1 cellular context compared by ENCODE assay signal in genomic region chr1:47192458-47193384, GRCh38.
TF ChIP-seq lines count a peak whose summit lies in the region.

No MANE protein-coding gene starts in this region.

TF ChIP-seq in H1, 55 proteins besides CTCF, POLR2A, EP300 and RAD21 (continued from another document):
- TF ChIP-seq CHD7 (IDR thresholded peaks at IDR 0.05; ENCODE audit: insufficient replicate concordance, low read length) (no peak), SAP30 (IDR thresholded peaks at IDR 0.05; ENCODE audit: insufficient read depth, insufficient replicate concordance, low read length) (peak; percentile 87), SIRT6 (IDR thresholded peaks at IDR 0.05; ENCODE audit: low read length) (no peak), SP4 (IDR thresholded peaks at IDR 0.05; ENCODE audit: low read length) (no peak), ASH2L (IDR thresholded peaks at IDR 0.05; ENCODE audit: low read length) (peak; percentile 21), USF2 (IDR thresholded peaks at IDR 0.05; ENCODE audit: low read length) (no peak), E2F6 (IDR thresholded peaks at IDR 0.05) (no peak), SIX5 (IDR thresholded peaks at IDR 0.05; ENCODE audit: low read depth, low read length) (no peak), ATF3 (IDR thresholded peaks at IDR 0.05; ENCODE audit: insufficient read depth, low read depth, low read length) (no peak), TEAD4 (IDR thresholded peaks at IDR 0.05; ENCODE audit: low read depth, low read length) (peak; percentile 37), CHD1 (IDR thresholded peaks at IDR 0.05; ENCODE audit: low read depth, low read length) (no peak), KDM1A (IDR thresholded peaks at IDR 0.05; ENCODE audit: borderline replicate concordance, low read length) (no peak), POLR2AphosphoS5 (IDR thresholded peaks at IDR 0.05; ENCODE audit: low read depth, low read length) (no peak), CHD2 (IDR thresholded peaks at IDR 0.05; ENCODE audit: low read length) (no peak), YY1 (IDR thresholded peaks at IDR 0.05; ENCODE audit: low read depth, low read length) (peak; percentile 78; the same call in 1 of the 2 replicates), TCF12 (IDR thresholded peaks at IDR 0.05; ENCODE audit: low read depth, low read length) (no peak), FOSL1 (IDR thresholded peaks at IDR 0.05; ENCODE audit: insufficient read depth, low read depth, low read length) (no peak), BCL11A (IDR thresholded peaks at IDR 0.05; ENCODE audit: low read depth in 2 of 2, low read length in 2 of 2) (no peak), EZH2 (IDR thresholded peaks at IDR 0.05; ENCODE audit: low read depth, low read length, severe bottlenecking) (no peak), KDM4A (IDR thresholded peaks at IDR 0.05; ENCODE audit: low read depth, low read length, severe bottlenecking) (no peak), RXRA (IDR thresholded peaks at IDR 0.05; ENCODE audit: insufficient read depth, low read depth, low read length) (no peak), TAF1 (IDR thresholded peaks at IDR 0.05; ENCODE audit: low read depth, low read length) (no peak), NRF1 (IDR thresholded peaks at IDR 0.05; ENCODE audit: low read depth, low read length) (no peak), JUND (IDR thresholded peaks at IDR 0.05; ENCODE audit: low read length) (peak; percentile 53; the same call in 1 of the 2 replicates), GTF2F1 (IDR thresholded peaks at IDR 0.05; ENCODE audit: borderline replicate concordance, low read depth, low read length) (0 out of 2 replicates have a peak, but pooled peaks have one; percentile 48), CREB1 (IDR thresholded peaks at IDR 0.05) (peak; percentile 55), ZNF274 (IDR thresholded peaks at IDR 0.05; ENCODE audit: borderline replicate concordance, extremely low read depth, low read length) (no peak), HDAC6 (IDR thresholded peaks at IDR 0.05; ENCODE audit: low read depth, low read length) (no peak), SP1 (IDR thresholded peaks at IDR 0.05; ENCODE audit: low read depth, low read length) (0 out of 2 replicates have a peak, but pooled peaks have one; percentile 2), RFX5 (IDR thresholded peaks at IDR 0.05; ENCODE audit: borderline replicate concordance, low read depth, low read length) (no peak), HDAC2 (IDR thresholded peaks at IDR 0.05; ENCODE audit: borderline replicate concordance in 1 of 2, low read depth in 2 of 2, low read length in 2 of 2) (no peak), RBBP5 (IDR thresholded peaks at IDR 0.05; ENCODE audit: borderline replicate concordance, low read depth, low read length) (no peak), KDM5A (IDR thresholded peaks at IDR 0.05; ENCODE audit: low read length) (no peak), CTBP2 (IDR thresholded peaks at IDR 0.05; ENCODE audit: borderline replicate concordance, insufficient read depth, insufficient read length, low read length) (peak; percentile 31), NANOG (IDR thresholded peaks at IDR 0.05; ENCODE audit: insufficient read depth, low read depth, low read length, poor library complexity, severe bottlenecking) (no peak), GABPA (IDR thresholded peaks at IDR 0.05; ENCODE audit: borderline replicate concordance, insufficient read depth, low read length) (no peak), SUZ12 (IDR thresholded peaks at IDR 0.05; ENCODE audit: low read length) (no peak), CBX8 (IDR thresholded peaks at IDR 0.05; ENCODE audit: borderline replicate concordance, low read depth, low read length) (no peak), JUN (IDR thresholded peaks at IDR 0.05; ENCODE audit: low read depth, low read length) (no peak), CBX5 (IDR thresholded peaks at IDR 0.05; ENCODE audit: low read depth, low read length) (no peak), MAFK (IDR thresholded peaks at IDR 0.05; ENCODE audit: low read depth, low read length) (no peak), BACH1 (IDR thresholded peaks at IDR 0.05; ENCODE audit: low read length) (no peak)
- TF ChIP-seq, protein P1, sequence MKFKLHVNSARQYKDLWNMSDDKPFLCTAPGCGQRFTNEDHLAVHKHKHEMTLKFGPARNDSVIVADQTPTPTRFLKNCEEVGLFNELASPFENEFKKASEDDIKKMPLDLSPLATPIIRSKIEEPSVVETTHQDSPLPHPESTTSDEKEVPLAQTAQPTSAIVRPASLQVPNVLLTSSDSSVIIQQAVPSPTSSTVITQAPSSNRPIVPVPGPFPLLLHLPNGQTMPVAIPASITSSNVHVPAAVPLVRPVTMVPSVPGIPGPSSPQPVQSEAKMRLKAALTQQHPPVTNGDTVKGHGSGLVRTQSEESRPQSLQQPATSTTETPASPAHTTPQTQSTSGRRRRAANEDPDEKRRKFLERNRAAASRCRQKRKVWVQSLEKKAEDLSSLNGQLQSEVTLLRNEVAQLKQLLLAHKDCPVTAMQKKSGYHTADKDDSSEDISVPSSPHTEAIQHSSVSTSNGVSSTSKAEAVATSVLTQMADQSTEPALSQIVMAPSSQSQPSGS (IDR thresholded peaks at IDR 0.05; ENCODE audit: low read length): no peak
- TF ChIP-seq, protein P2, sequence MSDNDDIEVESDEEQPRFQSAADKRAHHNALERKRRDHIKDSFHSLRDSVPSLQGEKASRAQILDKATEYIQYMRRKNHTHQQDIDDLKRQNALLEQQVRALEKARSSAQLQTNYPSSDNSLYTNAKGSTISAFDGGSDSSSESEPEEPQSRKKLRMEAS (IDR thresholded peaks at IDR 0.05): peak; percentile 90
